In the genomic region with DNA sequence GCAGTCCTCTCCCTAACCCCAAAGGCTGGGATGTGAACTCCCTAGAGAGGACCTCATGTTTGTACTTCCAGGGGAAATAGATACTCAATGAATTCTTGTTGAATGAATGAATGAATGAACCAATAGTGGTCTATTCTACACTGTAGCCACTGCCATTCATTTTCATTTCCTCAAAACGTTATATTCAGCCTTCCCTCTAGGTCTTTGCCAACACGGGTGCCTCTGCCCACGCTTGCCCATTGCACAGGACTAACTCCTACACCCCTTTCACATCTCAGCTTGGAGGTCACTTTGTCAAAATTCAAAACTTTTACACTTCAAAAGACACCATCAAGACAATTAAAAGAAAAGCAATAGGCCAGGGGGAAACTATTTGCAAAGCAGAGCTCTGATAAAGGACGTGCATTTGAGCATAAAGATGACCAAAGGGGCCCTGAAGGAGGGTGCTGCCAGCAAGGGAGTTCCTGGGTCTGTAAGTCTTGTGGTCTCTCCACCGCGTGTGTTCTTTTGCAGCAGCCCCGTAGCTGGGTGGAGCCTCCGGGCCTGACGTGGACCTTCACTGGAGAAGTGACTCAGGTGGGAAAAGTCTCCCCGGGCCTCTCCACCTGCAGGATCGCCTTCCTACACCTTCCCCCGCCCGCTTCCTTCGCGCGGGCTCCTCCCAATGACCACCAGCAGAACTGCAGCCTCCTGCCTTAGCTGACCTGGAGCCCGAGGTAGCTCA, we compare ENCODE assay signal across 8 cellular contexts. TPM values are rescaled to one million over a fixed set of nuclear protein-coding genes. Genes with fewer than 3 reads are reported as not detected.
DNase-seq lines count a peak whose midpoint lies in the region; ATAC-seq, FAIRE-seq and TF ChIP-seq lines count a peak whose summit lies in the region.

No MANE protein-coding gene starts in this region.

- no peak for TF ChIP-seq POLR2A in H1 (IDR thresholded peaks at IDR 0.05; ENCODE audit: control extremely low read depth in 1 of 2, low read depth in 2 of 2, low read length in 2 of 2)

- TF ChIP-seq CTCF in H1 (IDR thresholded peaks at IDR 0.05; ENCODE audit: control extremely low read depth in 1 of 3, insufficient read depth in 1 of 3, low read depth in 1 of 3, low read length in 3 of 3): peak; percentile 82 to 92 (median 90)

- H4K91ac ChIP-seq in H1 (replicated peaks; ENCODE audit: insufficient read length, low read length): no peak overlapping the region

- H3K79me2 ChIP-seq in H1 (ENCODE audit: control insufficient read depth in 1 of 2, insufficient read depth in 2 of 2, low read length in 2 of 2): no peaks in the 10 kb centered on the region

- H3K4ac ChIP-seq in H1 (replicated peaks; ENCODE audit: insufficient read length, low read depth, low read length): no peak overlapping the region

- no peak overlapping the region for H2AFZ ChIP-seq in H1 (ENCODE audit: low read length)

- WGBS in H1 (ENCODE audit: extremely low coverage in 1 of 2, insufficient coverage in 1 of 2, insufficient read length in 1 of 2, insufficient replicate concordance in 2 of 2, low coverage in 1 of 2, low lambda C conversion rate in 2 of 2, missing lambda C conversion rate in 1 of 2), 2 experiments: 28% methylated on average over 17 of the region's 17 CpGs; no CpG with 5 or more reads in 1 of the 2 experiments

- peak; percentile 9 for DNase-seq in DMS 273 treated with DMSO at 0.1 percent for 48 hours (lab: John Stamatoyannopoulos, UW)
- peak; percentile 17 for DNase-seq in MG63
- DNase-seq in SK-N-DZ (ENCODE audit: low spot score): peak; percentile 40
- DNase-seq in H1 (ENCODE audit: low read depth in 1 of 2, low spot score in 2 of 2): peak; percentile 38 to 90
- peak; percentile 35 for DNase-seq in occipital lobe (lab: John Stamatoyannopoulos, UW)

- H3K14ac ChIP-seq in H1 (ENCODE audit: insufficient read length): no peak overlapping the region

- H3K9ac ChIP-seq in H1 (replicated peaks in 1 of 4; ENCODE audit: extremely low read depth in 1 of 4, low read depth in 3 of 4, low read length in 3 of 4): no peak overlapping the region

- no peaks in the 10 kb centered on the region for H3K79me1 ChIP-seq in H1 (ENCODE audit: low read depth, low read length)

- H3K4me3 ChIP-seq in MG63 (no peak overlapping the region), H1 (ENCODE audit: extremely low read depth in 1 of 4, insufficient read depth in 2 of 4, low read depth in 3 of 4, low read length in 4 of 4) (no peak overlapping the region)

- H2BK5ac ChIP-seq in H1 (ENCODE audit: low read depth, low read length): no peak overlapping the region

- H3K27ac ChIP-seq in H1 (ENCODE audit: low read depth, low read length): no peak overlapping the region

- TF ChIP-seq EP300 in H1 (IDR thresholded peaks at IDR 0.05; ENCODE audit: borderline replicate concordance in 1 of 2, low read depth in 2 of 2, low read length in 2 of 2): no peak

- H2BK120ac ChIP-seq in H1 (replicated peaks; ENCODE audit: low read depth, low read length): no peak overlapping the region

- H2AK5ac ChIP-seq in H1 (ENCODE audit: low read depth, low read length): no peak overlapping the region

- H4K8ac ChIP-seq in H1 (ENCODE audit: extremely low read depth, insufficient read depth, low read length): no peak overlapping the region

- H3K4me2 ChIP-seq in H1 (ENCODE audit: insufficient read depth in 1 of 2, low read depth in 2 of 2, low read length in 2 of 2): peak overlapping the region in 1 of 2 experiments; percentile 21; a peak in 2 of 4 replicates

- TF ChIP-seq RAD21 in H1 (IDR thresholded peaks at IDR 0.05 in 1 of 2, conservative IDR thresholded peaks at IDR 0.05 in 1 of 2; ENCODE audit: low read depth in 2 of 2, low read length in 2 of 2): peak; percentile 82 to 86

- H3K27me3 ChIP-seq in MG63 (no peaks in the 10 kb centered on the region), H1 (replicated peaks in 1 of 4; ENCODE audit: control insufficient read depth in 3 of 4, extremely low read depth in 1 of 4, insufficient read depth in 3 of 4, low read length in 3 of 4) (no peaks in the 10 kb centered on the region)

- no peak overlapping the region for H4K5ac ChIP-seq in H1 (ENCODE audit: insufficient read length, low read depth, low read length)

- POLR2A ChIA-PET in H1 (lab: Charles Lee; ENCODE audit: partially characterized antibody): interaction anchor here (0.7 to 1.7 kb wide), 6 partner anchors 9 to 71 kb away, joined by 3 to 9 read pairs (median 4); no protein-coding TSS in a partner anchor

- peaks cover 2 to 6% of the 10 kb centered on the region in 2 experiments for H4K20me1 ChIP-seq in H1 (replicated peaks in 1 of 2; ENCODE audit: control insufficient read depth in 1 of 2, insufficient read depth in 2 of 2, low read length in 2 of 2)

- no peaks in the 10 kb centered on the region for H3K36me3 ChIP-seq in MG63
- no peaks in the 10 kb centered on the region for H3K36me3 ChIP-seq in H1 (ENCODE audit: control insufficient read depth in 2 of 4, insufficient read depth in 4 of 4, low read length in 3 of 4)

- FAIRE-seq in H1 (lab: Jason Lieb, UNC): peak; percentile 81

- no peak overlapping the region for H3K56ac ChIP-seq in H1 (replicated peaks; ENCODE audit: insufficient read length, low read depth, low read length)

- ATAC-seq in GM21390 (IDR thresholded peaks at IDR 0.05; ENCODE audit: unreplicated experiment): peak; percentile 69
- ATAC-seq in HG03039 (IDR thresholded peaks at IDR 0.05; ENCODE audit: unreplicated experiment): no peak
- ATAC-seq in HG02623 (IDR thresholded peaks at IDR 0.05; ENCODE audit: unreplicated experiment): no peak

- peaks cover 0 to 7% (median 3%) of the 10 kb centered on the region in 4 experiments; a peak in 5 of 7 replicates for H3K4me1 ChIP-seq in H1 (replicated peaks in 1 of 4; ENCODE audit: control insufficient read depth in 3 of 4, insufficient read depth in 4 of 4, low read length in 3 of 4)

- H3K18ac ChIP-seq in H1 (ENCODE audit: extremely low read depth, low read length): no peak overlapping the region

- H3K23me2 ChIP-seq in H1 (ENCODE audit: low read depth, low read length): no peaks in the 10 kb centered on the region

- no peak overlapping the region for H2BK15ac ChIP-seq in H1 (ENCODE audit: low read length)

- H2BK12ac ChIP-seq in H1 (ENCODE audit: low read depth, low read length): no peak overlapping the region

- CTCF ChIA-PET in H1 (lab: Charles Lee; ENCODE audit: partially characterized antibody): interaction anchor here (0.6 to 19.8 kb wide), 44 partner anchors 9 to 356 kb away, joined by 3 to 233 read pairs (median 6); a partner anchor contains a TSS

- H3K23ac ChIP-seq in H1 (ENCODE audit: insufficient read length): no peak overlapping the region

- H2BK20ac ChIP-seq in H1 (ENCODE audit: low read length): no peak overlapping the region

- H3K9me3 ChIP-seq in MG63 (no peaks in the 10 kb centered on the region), H1 (ENCODE audit: insufficient read depth in 2 of 2, low read depth in 1 of 2, low read length in 1 of 2) (no peaks in the 10 kb centered on the region)

TF ChIP-seq in H1, 55 proteins besides CTCF, POLR2A, EP300 and RAD21 (continues in another document):
- TF ChIP-seq RBBP5 (IDR thresholded peaks at IDR 0.05; ENCODE audit: borderline replicate concordance, low read depth, low read length): no peak

RNA-seq across cellular contexts. Expression of a gene that starts 31.5 kb away (rescaled TPM):
- not detected in 2 replicates for total RNA-seq in MG63 (2014; rRNA removed; shearing (Covaris generic); ENCODE audit: low replicate concordance)
- polyA plus RNA-seq in SK-N-DZ (2014; cell fraction: cytosol; rRNA removed): 2.4 and 4.0 TPM in 2 replicates
- polyA plus RNA-seq in SK-N-DZ (2014; cell fraction: nucleus; rRNA removed): 8.3 and 10.0 TPM in 2 replicates
- 7.0 and 7.6 TPM in 2 replicates for total RNA-seq in H1 (2021; fragmentation: NEBNext Ultra II Directional; extraction: Animal tissue kit (Norgen Biotek cat#: 25700))
- polyA plus RNA-seq in H1 (2011; rRNA removed): 3.0 and 3.7 TPM in 2 replicates
- 3.6 TPM for polyA plus RNA-seq in H1 (2011; cell fraction: cytosol; rRNA removed)
- polyA plus RNA-seq in H1 (2011; cell fraction: nucleus; rRNA removed): 7.8 TPM
- polyA plus RNA-seq in H1 (2012, experiment 1 of 2): 4.5 to 6.5 TPM (median 5.4 TPM) in 4 replicates
- polyA plus RNA-seq in H1 (2012, experiment 2 of 2): 2.4 TPM
- 7.3 TPM for polyA plus RNA-seq in H1 (2013, experiment 1 of 2)
- polyA plus RNA-seq in H1 (2013, experiment 2 of 2): 6.9 TPM
- polyA minus RNA-seq in H1 (2011; rRNA and poly(A)+ RNA removed): 6.0 and 7.1 TPM in 2 replicates
- polyA minus RNA-seq in H1 (2011; cell fraction: cytosol; rRNA and poly(A)+ RNA removed): 4.5 TPM
- polyA minus RNA-seq in H1 (2011; cell fraction: nucleus; rRNA and poly(A)+ RNA removed): 7.2 TPM
- total RNA-seq in occipital lobe: 10.8 TPM

RNA-seq across cellular contexts. Expression of a gene that starts 57.9 kb away (rescaled TPM):
- total RNA-seq in MG63 (2014; rRNA removed; shearing (Covaris generic); ENCODE audit: low replicate concordance): not detected in 2 replicates
- 1.8 and 2.9 TPM in 2 replicates for polyA plus RNA-seq in SK-N-DZ (2014; cell fraction: cytosol; rRNA removed)
- 0.97 and 1.2 TPM in 2 replicates for polyA plus RNA-seq in SK-N-DZ (2014; cell fraction: nucleus; rRNA removed)
- total RNA-seq in H1 (2021; fragmentation: NEBNext Ultra II Directional; extraction: Animal tissue kit (Norgen Biotek cat#: 25700)): 0.30 and 0.55 TPM in 2 replicates
- 0.60 and 0.78 TPM in 2 replicates for polyA plus RNA-seq in H1 (2011; rRNA removed)
- 0.41 TPM for polyA plus RNA-seq in H1 (2011; cell fraction: cytosol; rRNA removed)
- polyA plus RNA-seq in H1 (2011; cell fraction: nucleus; rRNA removed): 0.78 TPM
- 0.30 to 0.57 TPM (median 0.43 TPM) in 4 replicates for polyA plus RNA-seq in H1 (2012, experiment 1 of 2)
- polyA plus RNA-seq in H1 (2012, experiment 2 of 2): 0.50 TPM
- 0.32 TPM for polyA plus RNA-seq in H1 (2013, experiment 1 of 2)
- polyA plus RNA-seq in H1 (2013, experiment 2 of 2): 0.26 TPM
- polyA minus RNA-seq in H1 (2011; rRNA and poly(A)+ RNA removed): 0.07 and 0.32 TPM in 2 replicates
- polyA minus RNA-seq in H1 (2011; cell fraction: cytosol; rRNA and poly(A)+ RNA removed): not detected
- not detected for polyA minus RNA-seq in H1 (2011; cell fraction: nucleus; rRNA and poly(A)+ RNA removed)
- total RNA-seq in occipital lobe: 4.1 TPM

Comparison
In these comparisons a context has a peak if more than half of its experiments do, and no peak if none do; other contexts are left out.
1. DNase-seq: peak in every context shown above with its lines; median percentile 64 in H1; 40 in SK-N-DZ; 35 in occipital lobe; 17 in MG63; 9 in DMS 273 treated with DMSO at 0.1 percent for 48 hours.